Comparison of ENCODE assay signal across 16 cellular contexts in the genomic region with DNA sequence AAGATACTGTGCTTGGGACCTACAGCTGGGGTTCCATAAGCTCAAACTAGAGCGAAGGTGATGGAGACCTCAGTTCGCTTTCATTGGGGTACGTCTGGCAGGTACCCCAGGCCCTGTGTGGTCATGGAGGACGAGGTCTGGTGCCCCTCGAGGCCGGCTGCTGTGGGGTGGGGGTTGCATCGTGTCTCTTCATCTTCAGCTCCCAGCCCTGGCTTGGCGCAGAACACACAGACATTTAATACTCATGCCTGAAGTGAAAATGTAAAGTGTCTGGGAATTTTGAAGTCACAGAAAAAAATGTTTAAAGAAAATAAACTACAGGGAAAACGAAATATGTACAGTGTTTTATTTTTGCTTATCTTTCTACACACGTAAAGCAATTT.
"Had no signal": no experiment of that assay in that cellular context is flagged by ENCODE, and none has a peak within 500 bp of the region (broad histone marks: within the 10 kb centered on the region; RNA-seq: fewer than 3 reads in every experiment).

No MANE protein-coding gene starts in this region.

- H3K4me3 ChIP-seq: pancreas, psoas muscle had no signal

- H3K36me3 Mint-ChIP-seq: activated naive CD8-positive, alpha-beta T cell treated with anti-CD3 and anti-CD28 coated beads, Interleukin-2, amount 10 ng/mL, durations not matched to agents 7 days and 5 days; memory B cell; naive thymus-derived CD4-positive, alpha-beta T cell; T-cell had no signal

- DNase-seq: activated naive CD4-positive, alpha-beta T cell; activated naive CD8-positive, alpha-beta T cell treated with anti-CD3 and anti-CD28 coated beads, Interleukin-2, amount 10 ng/mL, durations not matched to agents 7 days and 5 days; activated T-cell treated with anti-CD3 and anti-CD28 coated beads, Interleukin-2, amount 50 U/mL, for 1 hour; amniotic stem cell; cerebellar nuclear complex; effector CD4-positive, alpha-beta T cell; stimulated activated CD4-positive, alpha-beta T cell treated with anti-CD3 and anti-CD28 coated beads, Interleukin-12 subunit alpha, Interleukin-12 subunit beta, amount 100 ng/mL, for 4 hours; stimulated activated CD4-positive, alpha-beta T cell treated with anti-CD3 and anti-CD28 coated beads, Interleukin-4, amount 100 ng/mL, for 4 hours; stimulated activated naive CD8-positive, alpha-beta T cell treated with anti-CD3 and anti-CD28 coated beads, Interleukin-15, Interleukin-2, amounts not matched to agents 100 U/mL and 50 U/mL, for 24 hours; T-cell had no signal

- H3K27ac ChIP-seq: pancreas, psoas muscle had no signal

- ATAC-seq: naive thymus-derived CD4-positive, alpha-beta T cell; pancreas; psoas muscle; right cardiac atrium; stimulated activated naive CD8-positive, alpha-beta T cell treated with anti-CD3 and anti-CD28 coated beads, Interleukin-15, Interleukin-2, amounts not matched to agents 100 U/mL and 50 U/mL, for 24 hours; T-cell had no signal

- H3K27ac Mint-ChIP-seq: activated naive CD8-positive, alpha-beta T cell treated with anti-CD3 and anti-CD28 coated beads, Interleukin-2, amount 10 ng/mL, durations not matched to agents 7 days and 5 days; memory B cell; naive thymus-derived CD4-positive, alpha-beta T cell; T-cell; T-helper 2 cell treated with Interferon-gamma antibody and Interleukin-4, amounts not matched to agents 5 μg/mL and 100 μg/mL, for 36 hours had no signal

- H3K9me3 Mint-ChIP-seq: activated naive CD8-positive, alpha-beta T cell treated with anti-CD3 and anti-CD28 coated beads, Interleukin-2, amount 10 ng/mL, durations not matched to agents 7 days and 5 days; memory B cell; naive thymus-derived CD4-positive, alpha-beta T cell; T-cell; T-helper 2 cell treated with Interferon-gamma antibody and Interleukin-4, amounts not matched to agents 5 μg/mL and 100 μg/mL, for 36 hours had no signal

- H3K4me3 Mint-ChIP-seq: activated naive CD8-positive, alpha-beta T cell treated with anti-CD3 and anti-CD28 coated beads, Interleukin-2, amount 10 ng/mL, durations not matched to agents 7 days and 5 days; memory B cell; naive thymus-derived CD4-positive, alpha-beta T cell; T-cell; T-helper 2 cell treated with Interferon-gamma antibody and Interleukin-4, amounts not matched to agents 5 μg/mL and 100 μg/mL, for 36 hours had no signal

- H3K36me3 ChIP-seq: pancreas had no signal

- H3K4me1 Mint-ChIP-seq: activated naive CD8-positive, alpha-beta T cell treated with anti-CD3 and anti-CD28 coated beads, Interleukin-2, amount 10 ng/mL, durations not matched to agents 7 days and 5 days; naive thymus-derived CD4-positive, alpha-beta T cell; T-cell had no signal

- H3K9me3 ChIP-seq: pancreas, psoas muscle had no signal
